ENCODE assay signal across 37 cellular contexts in genomic region chr15:58174709-58175108, GRCh38. TPM values are rescaled to one million over a fixed set of nuclear protein-coding genes. Genes with fewer than 3 reads are reported as not detected.
"Had no signal": no experiment of that assay in that cellular context is flagged by ENCODE, and none has a peak within 500 bp of the region (broad histone marks: within the 10 kb centered on the region; RNA-seq: fewer than 3 reads in every experiment).

No MANE protein-coding gene starts in this region.

- H3K36me3 Mint-ChIP-seq: activated CD4-positive, alpha-beta memory T cell treated with anti-CD3 and anti-CD28 coated beads for 36 hours; activated naive CD4-positive, alpha-beta T cell treated with anti-CD3 and anti-CD28 coated beads, Interleukin-2, amount 50 U/mL, for 72 hours; activated naive CD8-positive, alpha-beta T cell treated with anti-CD3 and anti-CD28 coated beads for 36 hours had no signal

- H3K9me3 ChIP-seq: adrenal gland, body of pancreas, breast epithelium had no signal

- H3K4me1 Mint-ChIP-seq: activated B cell treated with CpG ODN at 0.5 μM for 24 hours; activated CD4-positive, alpha-beta T cell treated with anti-CD3 and anti-CD28 coated beads, Interleukin-2, amount 10 ng/mL, durations not matched to agents 24 days and 14 days; activated naive CD8-positive, alpha-beta T cell treated with anti-CD3 and anti-CD28 coated beads for 36 hours; activated T-helper 17 cell treated with anti-CD3 and anti-CD28 coated beads, Interleukin-2, amount 50 U/mL, for 72 hours; central memory CD8-positive, alpha-beta T cell had no signal

- H3K4me3 ChIP-seq: adrenal gland, body of pancreas, breast epithelium had no signal

- H3K9me3 Mint-ChIP-seq: activated B cell treated with CpG ODN at 0.5 μM for 24 hours; activated CD4-positive, alpha-beta memory T cell treated with anti-CD3 and anti-CD28 coated beads for 36 hours; activated CD4-positive, alpha-beta T cell treated with anti-CD3 and anti-CD28 coated beads, Interleukin-2, amount 10 ng/mL, durations not matched to agents 24 days and 14 days; activated CD8-positive, alpha-beta T cell treated with anti-CD3 and anti-CD28 coated beads for 36 hours; activated naive CD4-positive, alpha-beta T cell treated with anti-CD3 and anti-CD28 coated beads for 36 hours; activated naive CD4-positive, alpha-beta T cell treated with anti-CD3 and anti-CD28 coated beads, Interleukin-2, amount 50 U/mL, for 72 hours; activated naive CD8-positive, alpha-beta T cell treated with anti-CD3 and anti-CD28 coated beads for 36 hours; activated T-cell treated with anti-CD3 and anti-CD28 coated beads, Interleukin-2, amount 50 U/mL, for 4 hours; activated T-cell treated with anti-CD3 and anti-CD28 coated beads, Interleukin-2, amount 50 U/mL, for 72 hours; activated T-helper 1 cell treated with anti-CD3 and anti-CD28 coated beads, Interleukin-12 subunit alpha, Interleukin-12 subunit beta, Interleukin-2, Interleukin-4 antibody, amounts not matched to agents 30 ng/mL and 10 ng/mL and 1 ng/mL, durations not matched to agents 14 hours and 24 hours and 36 hours; activated T-helper 17 cell treated with anti-CD3 and anti-CD28 coated beads, Interleukin-2, amount 50 U/mL, for 72 hours; central memory CD8-positive, alpha-beta T cell; T-helper 2 cell treated with Interferon-gamma antibody and Interleukin-4, amounts not matched to agents 5 μg/mL and 100 μg/mL, for 36 hours had no signal

- DNase-seq: activated B cell treated with CpG ODN at 0.5 μM for 24 hours; activated CD4-positive, alpha-beta memory T cell treated with anti-CD3 and anti-CD28 coated beads for 36 hours; activated CD4-positive, alpha-beta T cell treated with anti-CD3 and anti-CD28 coated beads for 4 hours; activated CD4-positive, alpha-beta T cell treated with anti-CD3 and anti-CD28 coated beads, Interleukin-2, amount 10 ng/mL, durations not matched to agents 24 days and 14 days; activated CD4-positive, alpha-beta T cell treated with anti-CD3 and anti-CD28 coated beads, Interleukin-2, amount 50 U/mL, for 1 hour; activated CD4-positive, alpha-beta T cell treated with anti-CD3 and anti-CD28 coated beads, Interleukin-2, amount 50 U/mL, for 4 hours; activated CD4-positive, CD25-positive, alpha-beta regulatory T cell treated with anti-CD3 and anti-CD28 coated beads, Interleukin-2, amount 50 U/mL, for 72 hours; activated CD8-positive, alpha-beta memory T cell treated with anti-CD3 and anti-CD28 coated beads, Interleukin-2, amount 50 U/mL, for 4 hours; activated CD8-positive, alpha-beta T cell treated with anti-CD3 and anti-CD28 coated beads for 36 hours; activated effector memory CD4-positive, alpha-beta T cell treated with anti-CD3 and anti-CD28 coated beads, Interleukin-2, amount 50 U/mL, for 16 hours; activated gamma-delta T cell treated with Interleukin-2 at 50 U/mL for 16 hours; activated naive CD4-positive, alpha-beta T cell; activated naive CD4-positive, alpha-beta T cell treated with anti-CD3 and anti-CD28 coated beads for 36 hours; activated naive CD4-positive, alpha-beta T cell treated with anti-CD3 and anti-CD28 coated beads, Interleukin-2, amount 50 U/mL, for 16 hours; activated naive CD8-positive, alpha-beta T cell treated with anti-CD3 and anti-CD28 coated beads for 36 hours; activated T-cell treated with anti-CD3 and anti-CD28 coated beads for 4 hours; activated T-cell treated with anti-CD3 and anti-CD28 coated beads, Interleukin-2, amount 50 U/mL, for 1 hour; activated T-cell treated with anti-CD3 and anti-CD28 coated beads, Interleukin-2, amount 50 U/mL, for 4 hours; activated T-cell treated with anti-CD3 and anti-CD28 coated beads, Interleukin-2, amount 50 U/mL, for 72 hours; adrenal gland; amniotic stem cell; aorta; body of pancreas; brain microvascular endothelial cell; cerebellar nuclear complex; T-helper 2 cell; T-helper 9 cell had no signal

- H3K4me3 Mint-ChIP-seq: activated B cell treated with CpG ODN at 0.5 μM for 24 hours; activated CD4-positive, alpha-beta memory T cell treated with anti-CD3 and anti-CD28 coated beads for 36 hours; activated CD4-positive, alpha-beta T cell treated with anti-CD3 and anti-CD28 coated beads, Interleukin-2, amount 10 ng/mL, durations not matched to agents 24 days and 14 days; activated CD8-positive, alpha-beta T cell treated with anti-CD3 and anti-CD28 coated beads for 36 hours; activated naive CD4-positive, alpha-beta T cell treated with anti-CD3 and anti-CD28 coated beads for 36 hours; activated naive CD8-positive, alpha-beta T cell treated with anti-CD3 and anti-CD28 coated beads for 36 hours; activated T-cell treated with anti-CD3 and anti-CD28 coated beads, Interleukin-2, amount 50 U/mL, for 4 hours; activated T-cell treated with anti-CD3 and anti-CD28 coated beads, Interleukin-2, amount 50 U/mL, for 72 hours; activated T-helper 1 cell treated with anti-CD3 and anti-CD28 coated beads, Interleukin-12 subunit alpha, Interleukin-12 subunit beta, Interleukin-2, Interleukin-4 antibody, amounts not matched to agents 30 ng/mL and 10 ng/mL and 1 ng/mL, durations not matched to agents 14 hours and 24 hours and 36 hours; activated T-helper 17 cell treated with anti-CD3 and anti-CD28 coated beads, Interleukin-2, amount 50 U/mL, for 72 hours; central memory CD8-positive, alpha-beta T cell; T-helper 2 cell treated with Interferon-gamma antibody and Interleukin-4, amounts not matched to agents 5 μg/mL and 100 μg/mL, for 36 hours had no signal

- H3K36me3 ChIP-seq: adrenal gland, brain microvascular endothelial cell, breast epithelium had no signal

- H3K27ac ChIP-seq: adrenal gland, body of pancreas, brain microvascular endothelial cell, breast epithelium, VCaP had no signal

- ATAC-seq: activated CD8-positive, alpha-beta T cell treated with anti-CD3 and anti-CD28 coated beads for 36 hours; activated naive CD4-positive, alpha-beta T cell treated with anti-CD3 and anti-CD28 coated beads, Interleukin-2, amount 50 U/mL, for 72 hours; activated T-cell treated with anti-CD3 and anti-CD28 coated beads, Interleukin-2, amount 50 U/mL, for 4 hours; activated T-cell treated with anti-CD3 and anti-CD28 coated beads, Interleukin-2, amount 50 U/mL, for 72 hours; activated T-helper 17 cell treated with anti-CD3 and anti-CD28 coated beads, Interleukin-2, amount 50 U/mL, for 72 hours; body of pancreas had no signal

- H3K27ac Mint-ChIP-seq: activated B cell treated with CpG ODN at 0.5 μM for 24 hours; activated CD4-positive, alpha-beta memory T cell treated with anti-CD3 and anti-CD28 coated beads for 36 hours; activated CD4-positive, alpha-beta T cell treated with anti-CD3 and anti-CD28 coated beads, Interleukin-2, amount 10 ng/mL, durations not matched to agents 24 days and 14 days; activated CD8-positive, alpha-beta T cell treated with anti-CD3 and anti-CD28 coated beads for 36 hours; activated naive CD4-positive, alpha-beta T cell treated with anti-CD3 and anti-CD28 coated beads for 36 hours; activated naive CD4-positive, alpha-beta T cell treated with anti-CD3 and anti-CD28 coated beads, Interleukin-2, amount 50 U/mL, for 72 hours; activated naive CD8-positive, alpha-beta T cell treated with anti-CD3 and anti-CD28 coated beads for 36 hours; activated T-cell treated with anti-CD3 and anti-CD28 coated beads, Interleukin-2, amount 50 U/mL, for 72 hours; activated T-helper 1 cell treated with anti-CD3 and anti-CD28 coated beads, Interleukin-12 subunit alpha, Interleukin-12 subunit beta, Interleukin-2, Interleukin-4 antibody, amounts not matched to agents 30 ng/mL and 10 ng/mL and 1 ng/mL, durations not matched to agents 14 hours and 24 hours and 36 hours; activated T-helper 17 cell treated with anti-CD3 and anti-CD28 coated beads, Interleukin-2, amount 50 U/mL, for 72 hours; T-helper 2 cell treated with Interferon-gamma antibody and Interleukin-4, amounts not matched to agents 5 μg/mL and 100 μg/mL, for 36 hours had no signal

- H3K27me3 ChIP-seq: body of pancreas, breast epithelium had no signal

- H3K4me1 ChIP-seq: adrenal gland, body of pancreas, breast epithelium had no signal

RNA-seq across cellular contexts. Expression of gene AQP9, which starts 36.5 kb away (rescaled TPM):
- total RNA-seq: activated B cell treated with CpG ODN at 0.5 μM for 24 hours; activated CD8-positive, alpha-beta T cell treated with anti-CD3 and anti-CD28 coated beads for 36 hours; activated naive CD4-positive, alpha-beta T cell treated with anti-CD3 and anti-CD28 coated beads for 36 hours; activated naive CD4-positive, alpha-beta T cell treated with anti-CD3 and anti-CD28 coated beads, Interleukin-2, amount 50 U/mL, for 72 hours; activated naive CD8-positive, alpha-beta T cell treated with anti-CD3 and anti-CD28 coated beads for 36 hours; activated T-helper 1 cell treated with anti-CD3 and anti-CD28 coated beads, Interleukin-12 subunit alpha, Interleukin-12 subunit beta, Interleukin-2, Interleukin-4 antibody, amounts not matched to agents 30 ng/mL and 10 ng/mL and 1 ng/mL, durations not matched to agents 14 hours and 24 hours and 36 hours; activated T-helper 17 cell treated with anti-CD3 and anti-CD28 coated beads, Interleukin-2, amount 50 U/mL, for 72 hours; astrocyte; chondrocyte; T-helper 1 cell treated with Interleukin-12 subunit alpha and Interleukin-12 subunit beta and Interleukin-4 antibody, amounts not matched to agents 30 ng/mL and 1 ng/mL, for 36 hours had no signal
